ENCODE assay signal across 8 cellular contexts in the genomic region with DNA sequence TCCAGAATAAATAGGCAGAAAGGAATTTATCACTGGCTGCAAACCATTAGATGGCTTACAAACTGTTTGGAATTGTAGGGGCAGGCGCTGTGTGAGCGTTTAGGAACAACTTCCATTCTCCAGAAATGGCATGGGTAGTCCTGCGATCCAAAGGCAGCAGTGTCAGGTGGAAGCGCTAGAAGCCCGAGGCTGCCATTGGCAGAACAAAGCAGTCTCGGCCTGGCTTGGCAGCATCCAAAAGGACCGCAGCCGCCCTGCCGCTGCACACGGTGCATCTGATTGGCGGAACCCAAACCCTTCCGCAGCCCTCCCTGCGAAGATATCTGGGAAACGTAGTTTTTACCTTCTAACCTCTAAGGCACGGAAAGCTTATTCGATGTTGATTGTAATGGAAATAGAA. TPM values are rescaled to one million over a fixed set of nuclear protein-coding genes. Genes with fewer than 3 reads are reported as not detected.
A peak's percentile ranks its signal among the peaks of the same experiment; 100 is the strongest.
DNase-seq lines count a peak whose midpoint lies in the region; ATAC-seq and TF ChIP-seq lines count a peak whose summit lies in the region.

No MANE protein-coding gene starts in this region.

- peaks cover 11 to 31% of the 10 kb centered on the region in 2 donors for H3K4me1 Mint-ChIP-seq in immature natural killer cell

- peak; percentile 39 to 41 for DNase-seq in activated CD4-positive, alpha-beta T cell treated with anti-CD3 and anti-CD28 coated beads for 4 hours
- DNase-seq in cerebellum (ENCODE audit: low spot score), result peak; percentile 91
- DNase-seq in immature natural killer cell, result peak; percentile 41 to 55 (median 47)
- DNase-seq in smooth muscle cell (lab: John Stamatoyannopoulos, UW; ENCODE audit: unreplicated experiment), result no peak
- no peak for DNase-seq in NOMO-1 (lab: John Stamatoyannopoulos, UW; ENCODE audit: unreplicated experiment in 2 of 2)
- no peak for DNase-seq in NCI-H1417 treated with DMSO at 0.1 percent for 48 hours (lab: John Stamatoyannopoulos, UW)

- no peaks in the 10 kb centered on the region for H3K36me3 ChIP-seq in smooth muscle cell (ENCODE audit: low read depth)

- TF ChIP-seq CTCF in smooth muscle cell (IDR thresholded peaks at IDR 0.05; ENCODE audit: borderline replicate concordance, insufficient read depth, poor library complexity, severe bottlenecking), result no peak

- no peaks in the 10 kb centered on the region for H3K79me2 ChIP-seq in smooth muscle cell (ENCODE audit: low read depth)

- H3K27ac ChIP-seq in smooth muscle cell (ENCODE audit: low read depth), result no peak overlapping the region

- no peaks in the 10 kb centered on the region for H3K9me3 Mint-ChIP-seq in immature natural killer cell

- peak; percentile 73 for ATAC-seq in GM18907 (IDR thresholded peaks at IDR 0.05; ENCODE audit: unreplicated experiment)
- peak; percentile 70 for ATAC-seq in HG03175 (IDR thresholded peaks at IDR 0.05; ENCODE audit: unreplicated experiment)

- no peaks in the 10 kb centered on the region for H3K9me3 ChIP-seq in smooth muscle cell (replicated peaks; ENCODE audit: low read depth)

- H3K4me3 Mint-ChIP-seq in immature natural killer cell, result peak overlapping the region; percentile 53 to 79 (median 67)

- peak overlapping the region; percentile 87 for H3K4me2 ChIP-seq in smooth muscle cell

- H4K20me1 ChIP-seq in smooth muscle cell (ENCODE audit: low read depth), result no peaks in the 10 kb centered on the region

- H3K36me3 Mint-ChIP-seq in immature natural killer cell, result no peaks in the 10 kb centered on the region

- H3K4me3 ChIP-seq in smooth muscle cell, result peak overlapping the region; percentile 43

- peak overlapping the region; percentile 84 for H2AFZ ChIP-seq in smooth muscle cell (ENCODE audit: low read depth)

- H3K27ac Mint-ChIP-seq in immature natural killer cell, result peak overlapping the region in 2 of 6 donors; percentile 29 to 48

- no peaks in the 10 kb centered on the region for H3F3A ChIP-seq in smooth muscle cell (ENCODE audit: low read depth)

- H3K4me1 ChIP-seq in smooth muscle cell (ENCODE audit: low read depth), result peaks cover 6% of the 10 kb centered on the region

- 10% methylated on average over 16 of the region's 16 CpGs for WGBS in smooth muscle cell (ENCODE audit: low lambda C conversion rate)

- H3K9ac ChIP-seq in smooth muscle cell (ENCODE audit: low read depth), result no peak overlapping the region

- H3K27me3 ChIP-seq in smooth muscle cell (ENCODE audit: low read depth), result no peaks in the 10 kb centered on the region

- peaks cover 3 to 13% (median 13%) of the 10 kb centered on the region in 3 donors for H3K27me3 Mint-ChIP-seq in immature natural killer cell (ENCODE audit: low read depth in 3 of 3)

RNA-seq across cellular contexts. Expression of a gene that starts 23.6 kb away (rescaled TPM):
- total RNA-seq in cerebellum (96.5 TPM), smooth muscle cell (59.1 and 89.7 TPM in 2 replicates)
- polyA plus RNA-seq in immature natural killer cell (10 to 100 TPM in 2 of 3 donors, 1 to 10 TPM in 1; 4.9 to 53.9 (median 24.1) TPM), smooth muscle cell (34.3 and 49.0 TPM in 2 replicates)

Comparison
In these comparisons a context has a peak if more than half of its experiments do, and no peak if none do; other contexts are left out.
1. DNase-seq: peak in activated CD4-positive, alpha-beta T cell treated with anti-CD3 and anti-CD28 coated beads for 4 hours (2 of 2), cerebellum (single experiment) and immature natural killer cell (3 of 3); none in smooth muscle cell (single experiment), NOMO-1 (0 of 2) and NCI-H1417 treated with DMSO at 0.1 percent for 48 hours (single experiment).